8 cellular contexts compared by ENCODE assay signal in genomic region chr6:107957909-107958688, GRCh38. TPM values are rescaled to one million over a fixed set of nuclear protein-coding genes. Genes with fewer than 3 reads are reported as not detected.
DNase-seq lines count a peak whose midpoint lies in the region; TF ChIP-seq lines count a peak whose summit lies in the region.

Gene SEC63, minus strand, starts transcription at chr6:107958208. Its CDS starts 199 bp downstream, at chr6:107958009.

- peaks cover 28 to 31% of the 10 kb centered on the region in 2 experiments for H3K4me1 Mint-ChIP-seq in H9
- peaks cover 20% of the 10 kb centered on the region for H3K4me1 Mint-ChIP-seq in nephron progenitor cell
- peaks cover 40% of the 10 kb centered on the region for H3K4me1 Mint-ChIP-seq in stimulated activated naive CD8-positive, alpha-beta T cell treated with anti-CD3 and anti-CD28 coated beads, Interleukin-15, Interleukin-2, amounts not matched to agents 100 ng/mL and 50 ng/mL, for 24 hours (ENCODE audit: low read depth)

- peak within 1 kb of the TSS; percentile 98 for H3K4me2 ChIP-seq in H9 (ENCODE audit: insufficient read depth, insufficient read length, low read length)

- H2AFZ ChIP-seq in H9 (ENCODE audit: low read length), result peak within 1 kb of the TSS; percentile 45

- H3K4ac ChIP-seq in H9 (ENCODE audit: low read depth, low read length), result no peak within 1 kb of the TSS

- no peak within 1 kb of the TSS for H3K23ac ChIP-seq in H9 (ENCODE audit: insufficient read length, low read depth, low read length)

- no peak within 1 kb of the TSS for H4K8ac ChIP-seq in H9 (replicated peaks; ENCODE audit: insufficient read length, low read depth, low read length)

- H3K9ac ChIP-seq in ES-I3 (ENCODE audit: low read depth, low read length), result peak within 1 kb of the TSS; percentile 98
- peak within 1 kb of the TSS; percentile 93 for H3K9ac ChIP-seq in H9 (ENCODE audit: extremely low read depth, insufficient read length, low read length)

- peak within 1 kb of the TSS; percentile 89 to 97 for H3K4me3 Mint-ChIP-seq in H9
- H3K4me3 Mint-ChIP-seq in nephron progenitor cell, result peak within 1 kb of the TSS; percentile 99
- peak within 1 kb of the TSS; percentile 93 for H3K4me3 Mint-ChIP-seq in stimulated activated naive CD8-positive, alpha-beta T cell treated with anti-CD3 and anti-CD28 coated beads, Interleukin-15, Interleukin-2, amounts not matched to agents 100 ng/mL and 50 ng/mL, for 24 hours

- no peak within 1 kb of the TSS for H2BK12ac ChIP-seq in H9 (ENCODE audit: insufficient read length, low read depth, low read length)

- WGBS in H9 (ENCODE audit: extremely low coverage, insufficient read length, low lambda C conversion rate), result no CpG with 5 or more reads among the region's 69 CpGs

- H3K9me3 Mint-ChIP-seq in H9 (no peaks in the 10 kb centered on the region; a peak in 2 of 5 replicates), nephron progenitor cell (peaks cover 18% of the 10 kb centered on the region)
- H3K9me3 Mint-ChIP-seq in stimulated activated naive CD8-positive, alpha-beta T cell treated with anti-CD3 and anti-CD28 coated beads, Interleukin-15, Interleukin-2, amounts not matched to agents 100 ng/mL and 50 ng/mL, for 24 hours, result no peaks in the 10 kb centered on the region

- H3K4me1 ChIP-seq in ES-I3 (ENCODE audit: insufficient read depth, low read length) (no peaks in the 10 kb centered on the region), H9 (ENCODE audit: insufficient read depth, low read length) (no peaks in the 10 kb centered on the region)

- H3K14ac ChIP-seq in H9 (ENCODE audit: insufficient read depth, low read length), result peak within 1 kb of the TSS; percentile 25

- peaks cover 22% of the 10 kb centered on the region; the same call in 1 of the 2 replicates for H3K79me2 ChIP-seq in H9 (ENCODE audit: insufficient read depth, low read length)

- H2BK20ac ChIP-seq in H9 (ENCODE audit: low read depth, low read length, poor library complexity, severe bottlenecking), result no peak within 1 kb of the TSS

- H3K36me3 Mint-ChIP-seq in H9 (ENCODE audit: insufficient read depth in 1 of 3, low read depth in 3 of 3) (peaks cover 14 to 19% (median 16%) of the 10 kb centered on the region in 3 experiments), nephron progenitor cell (ENCODE audit: low read depth) (peaks cover 28% of the 10 kb centered on the region)
- peaks cover 27% of the 10 kb centered on the region for H3K36me3 Mint-ChIP-seq in stimulated activated naive CD8-positive, alpha-beta T cell treated with anti-CD3 and anti-CD28 coated beads, Interleukin-15, Interleukin-2, amounts not matched to agents 100 ng/mL and 50 ng/mL, for 24 hours (ENCODE audit: low read depth)

- no peak within 1 kb of the TSS for H2BK5ac ChIP-seq in H9 (ENCODE audit: insufficient read length, low read length)

- H3K27me3 Mint-ChIP-seq in H9 (ENCODE audit: low read depth) (peaks cover 2% of the 10 kb centered on the region; the same call in 1 of the 2 replicates), nephron progenitor cell (ENCODE audit: low read depth, poor library complexity) (peaks cover 7% of the 10 kb centered on the region)
- H3K27me3 Mint-ChIP-seq in stimulated activated naive CD8-positive, alpha-beta T cell treated with anti-CD3 and anti-CD28 coated beads, Interleukin-15, Interleukin-2, amounts not matched to agents 100 ng/mL and 50 ng/mL, for 24 hours, result no peaks in the 10 kb centered on the region

- H3K4me3 ChIP-seq in MG63 (peak within 1 kb of the TSS; percentile 73), fibroblast of pulmonary artery (replicated peaks; ENCODE audit: low read depth, low read length) (peak within 1 kb of the TSS; percentile 97)

- no peak within 1 kb of the TSS for H3K56ac ChIP-seq in H9 (ENCODE audit: insufficient read length, low read depth, low read length)

- H2BK120ac ChIP-seq in H9 (ENCODE audit: low read depth, low read length, poor library complexity, severe bottlenecking), result no peak within 1 kb of the TSS

- H2AK5ac ChIP-seq in H9 (ENCODE audit: insufficient read length, low read length), result no peak within 1 kb of the TSS

- TF ChIP-seq CTCF in H9 (conservative IDR thresholded peaks at IDR 0.05) (no peak), fibroblast of pulmonary artery (IDR thresholded peaks at IDR 0.05; ENCODE audit: low read length, missing control alignments) (no peak), nephron progenitor cell (IDR thresholded peaks at IDR 0.05) (no peak)

- H3T11ph ChIP-seq in H9 (ENCODE audit: low read length), result no peak within 1 kb of the TSS

- no peak within 1 kb of the TSS for H3K27ac ChIP-seq in H9 (ENCODE audit: insufficient read length, low read depth, low read length)

- H3K18ac ChIP-seq in H9 (ENCODE audit: insufficient read length, low read depth, low read length), result peak within 1 kb of the TSS; percentile 87

- H3K27me3 ChIP-seq in H9 (ENCODE audit: insufficient read depth, low read length) (no peaks in the 10 kb centered on the region), MG63 (no peaks in the 10 kb centered on the region)

- peaks cover 8% of the 10 kb centered on the region for H3K23me2 ChIP-seq in H9 (ENCODE audit: insufficient read length, low read depth, low read length, poor library complexity, severe bottlenecking)

- H3K9me3 ChIP-seq in ES-I3 (ENCODE audit: control insufficient read depth, insufficient read depth, low read length), result no peaks in the 10 kb centered on the region
- no peaks in the 10 kb centered on the region for H3K9me3 ChIP-seq in H9 (ENCODE audit: control insufficient read depth, low read depth, low read length)
- no peaks in the 10 kb centered on the region for H3K9me3 ChIP-seq in MG63

- H2BK15ac ChIP-seq in H9 (ENCODE audit: low read depth, low read length), result no peak within 1 kb of the TSS

- H3K79me1 ChIP-seq in H9 (ENCODE audit: insufficient read depth, low read depth, low read length, poor library complexity, severe bottlenecking), result no peaks in the 10 kb centered on the region

- no peak within 1 kb of the TSS for H4K91ac ChIP-seq in H9 (ENCODE audit: insufficient read length, low read depth, low read length)

- no peaks in the 10 kb centered on the region for H4K20me1 ChIP-seq in H9 (ENCODE audit: control insufficient read depth, insufficient read depth, insufficient read length)

- DNase-seq in H9 (peak; percentile 97), MG63 (peak; percentile 97), SHP77 (lab: John Stamatoyannopoulos, UW) (peak; percentile 89 to 93), fibroblast of pulmonary artery (ENCODE audit: low read depth) (peak; percentile 98), nephron progenitor cell (peak; percentile 98)
- peak; percentile 97 for DNase-seq in activated effector memory CD4-positive, alpha-beta T cell treated with Interleukin-2 at 50 U/mL for 16 hours

- H4K5ac ChIP-seq in H9 (ENCODE audit: insufficient read length, low read depth, low read length), result no peak within 1 kb of the TSS

- H3K36me3 ChIP-seq in ES-I3 (ENCODE audit: insufficient read depth, low read length), result no peaks in the 10 kb centered on the region
- H3K36me3 ChIP-seq in MG63, result peaks cover 10% of the 10 kb centered on the region

- H3K27ac Mint-ChIP-seq in H9 (peak within 1 kb of the TSS; percentile 87 to 95 (median 93)), nephron progenitor cell (peak within 1 kb of the TSS; percentile 98)
- peak within 1 kb of the TSS; percentile 95 for H3K27ac Mint-ChIP-seq in stimulated activated naive CD8-positive, alpha-beta T cell treated with anti-CD3 and anti-CD28 coated beads, Interleukin-15, Interleukin-2, amounts not matched to agents 100 ng/mL and 50 ng/mL, for 24 hours

RNA-seq across cellular contexts. Expression of gene SEC63, which starts in this region (rescaled TPM):
- 73.3 and 86.2 TPM in 2 replicates for total RNA-seq in H9 (2021)
- 7.0 and 19.2 TPM in 2 replicates for total RNA-seq in MG63 (2014; rRNA removed; shearing (Covaris generic); ENCODE audit: low replicate concordance)
